ENCODE assay signal across 8 cellular contexts in genomic region chr7:101817031-101817929, GRCh38. TPM values are rescaled to one million over a fixed set of nuclear protein-coding genes. Genes with fewer than 3 reads are reported as not detected.
DNase-seq lines count a peak whose midpoint lies in the region; ATAC-seq and TF ChIP-seq lines count a peak whose summit lies in the region.

CUX1 (plus strand) TSS chr7:101817626; CDS start chr7:101817640, 14 bp downstream.

- H3K27ac Mint-ChIP-seq in endodermal cell, result peak within 1 kb of the TSS; percentile 78

- H3K27ac ChIP-seq in endodermal cell (ENCODE audit: low read depth, low read length), result no peak within 1 kb of the TSS
- no peak within 1 kb of the TSS for H3K27ac ChIP-seq in mucosa of rectum (ENCODE audit: low read depth in 2 of 2, low read length in 2 of 2)
- H3K27ac ChIP-seq in testis, result peak within 1 kb of the TSS in 1 of 2 donors; percentile 69

- H3K36me3 ChIP-seq in endodermal cell (ENCODE audit: control insufficient read depth, insufficient read depth, low read length) (no peaks in the 10 kb centered on the region), mucosa of rectum (ENCODE audit: control insufficient read depth in 2 of 2, insufficient read depth in 2 of 2, low read length in 2 of 2) (no peaks in the 10 kb centered on the region), testis (ENCODE audit: low read depth, missing control alignments) (no peaks in the 10 kb centered on the region)

- H3K27me3 ChIP-seq in endodermal cell (ENCODE audit: control insufficient read depth, insufficient read depth, low read length, poor library complexity, severe bottlenecking) (peaks cover 17% of the 10 kb centered on the region), mucosa of rectum (ENCODE audit: control insufficient read depth in 2 of 2, insufficient read depth in 2 of 2, low read length in 2 of 2) (no peaks in the 10 kb centered on the region), testis (no peaks in the 10 kb centered on the region)

- ATAC-seq in HG02970 (IDR thresholded peaks at IDR 0.05; ENCODE audit: low FRiP score, unreplicated experiment) (no peak), GM18517 (IDR thresholded peaks at IDR 0.05; ENCODE audit: unreplicated experiment) (no peak)

- H3K9me3 ChIP-seq in endodermal cell (ENCODE audit: control insufficient read depth, low read length) (no peaks in the 10 kb centered on the region), mucosa of rectum (ENCODE audit: control insufficient read depth in 2 of 2, low read length in 2 of 2) (no peaks in the 10 kb centered on the region), testis (no peaks in the 10 kb centered on the region)

- peaks cover 6% of the 10 kb centered on the region for H3K27me3 Mint-ChIP-seq in endodermal cell (ENCODE audit: insufficient read depth)

- no peaks in the 10 kb centered on the region for H3K9me3 Mint-ChIP-seq in endodermal cell

- TF ChIP-seq CTCF in endodermal cell (conservative IDR thresholded peaks at IDR 0.05) (peak; percentile 20), testis (IDR thresholded peaks at IDR 0.05) (no peak)

- peaks cover 4% of the 10 kb centered on the region for H3K36me3 Mint-ChIP-seq in endodermal cell (ENCODE audit: low read depth)

- 0% methylated on average over 3 to 100 of the region's 100 CpGs for WGBS in endodermal cell (ENCODE audit: insufficient coverage in 1 of 2, insufficient read length in 1 of 2), 2 experiments
- 2 to 21% methylated on average over 6 to 82 of the region's 100 CpGs for WGBS in testis, 2 donors

- peak within 1 kb of the TSS; percentile 93 for H3K4me3 ChIP-seq in endodermal cell (ENCODE audit: low read length)
- H3K4me3 ChIP-seq in mucosa of rectum (ENCODE audit: low read length in 2 of 2), result peak within 1 kb of the TSS; percentile 54 to 70
- peak within 1 kb of the TSS; percentile 68 to 69 for H3K4me3 ChIP-seq in testis

- H3K4me1 ChIP-seq in endodermal cell (ENCODE audit: control insufficient read depth, insufficient read depth, low read length) (peaks cover 7% of the 10 kb centered on the region), mucosa of rectum (ENCODE audit: control insufficient read depth in 2 of 2, insufficient read depth in 2 of 2, low read length in 2 of 2) (peaks cover 10% of the 10 kb centered on the region in 2 donors), testis (peaks cover 12% of the 10 kb centered on the region)

- TF ChIP-seq POLR2A in testis (IDR thresholded peaks at IDR 0.05), result no peak

- H3K9ac ChIP-seq in endodermal cell (ENCODE audit: extremely low read depth, low read length, poor library complexity, severe bottlenecking) (peak within 1 kb of the TSS; percentile 49), mucosa of rectum (ENCODE audit: low read depth in 1 of 2, low read length in 2 of 2) (peak within 1 kb of the TSS; percentile 47 to 65)

- peaks cover 36% of the 10 kb centered on the region for H3K4me1 Mint-ChIP-seq in endodermal cell

- peak within 1 kb of the TSS; percentile 80 for H3K4me3 Mint-ChIP-seq in endodermal cell

- intact Hi-C loops in testis (cut with DNase I; ENCODE audit: low total_unique reads), result no loop called here

- in situ Hi-C loops in Caki2 (cut with HindIII; ENCODE audit: low pct_unique_long_range_greater_than_20kb, low sequenced_read_pairs), result loop anchor here (25.0 kb wide), 1 partner anchor 320 kb away; no protein-coding TSS in a partner anchor

- peak; percentile 37 for DNase-seq in Caki2 (ENCODE audit: low read depth)
- no peak for DNase-seq in HT1080 (ENCODE audit: low read depth)
- DNase-seq in activated CD4-positive, alpha-beta T cell treated with anti-CD3 and anti-CD28 coated beads for 4 hours, result peak; percentile 30 to 31
- DNase-seq in endodermal cell, result peak; percentile 75
- DNase-seq in testis, result no peak

RNA-seq across cellular contexts. Expression of gene CUX1, which starts in this region (rescaled TPM):
- 37.4 and 38.8 TPM in 2 replicates for total RNA-seq in Caki2 (2014; rRNA removed; shearing (Covaris generic); ENCODE audit: low replicate concordance)
- 12.9 and 21.2 TPM in 2 replicates for total RNA-seq in HT1080 (2014; rRNA removed; shearing (Covaris generic))
- polyA plus RNA-seq in HT1080 (2015; cell fraction: cytosol; rRNA removed), result 32.1 and 33.6 TPM in 2 replicates
- 18.6 and 21.0 TPM in 2 replicates for polyA plus RNA-seq in HT1080 (2015; cell fraction: nucleus; rRNA removed)
- total RNA-seq in endodermal cell, result 100 to 1,000 TPM in 1 of 2 donors, 10 to 100 TPM in 1; 85.1 to 108 TPM
- 49.5 TPM for polyA plus RNA-seq in endodermal cell (2013, experiment 1 of 2)
- 50.8 TPM for polyA plus RNA-seq in endodermal cell (2013, experiment 2 of 2)
- 10 to 100 TPM; 43.1 to 46.3 TPM for total RNA-seq in testis
- polyA plus RNA-seq in testis (ENCODE audit: insufficient read depth, low read depth, low replicate concordance), result 30.8 TPM

Comparison
In these comparisons a context has a peak if more than half of its experiments do, and no peak if none do; other contexts are left out.
1. DNase-seq: peak in Caki2 (single experiment), activated CD4-positive, alpha-beta T cell treated with anti-CD3 and anti-CD28 coated beads for 4 hours (2 of 2) and endodermal cell (single experiment); none in HT1080 (single experiment) and testis (single experiment).
2. Peak in every context shown above with its lines, with median percentiles within 50 percentile points of each other: H3K4me3 ChIP-seq.